Comparison of ENCODE assay signal across 8 cellular contexts in genomic region chrX:110167952-110168451, GRCh38.
A peak's percentile ranks its signal among the peaks of the same experiment; 100 is the strongest.
DNase-seq lines count a peak whose midpoint lies in the region; FAIRE-seq and TF ChIP-seq lines count a peak whose summit lies in the region.

No MANE protein-coding gene starts in this region.

- POLR2A ChIA-PET in CD8-positive, alpha-beta memory T cell (lab: Charles Lee) = no interaction called here

- peak; percentile 26 to 65 (median 35) for DNase-seq in CD8-positive, alpha-beta memory T cell
- peak; percentile 81 for DNase-seq in Karpas-422
- DNase-seq in activated CD8-positive, alpha-beta memory T cell treated with anti-CD3 and anti-CD28 coated beads, Interleukin-2, amount 50 U/mL, for 48 hours = peak; percentile 73
- no peak for DNase-seq in esophagus squamous epithelium (lab: John Stamatoyannopoulos, UW)
- DNase-seq in small intestine = peak; percentile 3
- no peak for DNase-seq in DMS79 (lab: John Stamatoyannopoulos, UW)
- no peak for DNase-seq in G401 (ENCODE audit: low spot score)
- no peak for DNase-seq in RKO (ENCODE audit: low spot score)

- H3K4me1 Mint-ChIP-seq in CD8-positive, alpha-beta memory T cell = peaks cover 0 to 6% (median 3%) of the 10 kb centered on the region in 3 donors

- no peaks in the 10 kb centered on the region for H3K9me3 Mint-ChIP-seq in CD8-positive, alpha-beta memory T cell

- H3K9me2 ChIP-seq in Karpas-422 (replicated peaks; ENCODE audit: insufficient read depth, low read length) = no peaks in the 10 kb centered on the region

- peak in 5 of 6 experiments; percentile 18 to 43 (median 32) for TF ChIP-seq CTCF in esophagus squamous epithelium (IDR thresholded peaks at IDR 0.05)

- no peaks in the 10 kb centered on the region for H3K9me3 ChIP-seq in CD8-positive, alpha-beta memory T cell (ENCODE audit: low read length)
- H3K9me3 ChIP-seq in Karpas-422 (ENCODE audit: low read length) (no peaks in the 10 kb centered on the region), esophagus squamous epithelium (no peaks in the 10 kb centered on the region), small intestine (ENCODE audit: control insufficient read depth, low read depth) (no peaks in the 10 kb centered on the region)

- 54 to 61% methylated on average over 3 to 6 of the region's 9 CpGs for WGBS in esophagus squamous epithelium, 2 donors
- WGBS in small intestine, 3 donors = 40 to 49% (median 41%) methylated on average over 6 to 9 of the region's 9 CpGs

- H3K27ac Mint-ChIP-seq in CD8-positive, alpha-beta memory T cell = no peak overlapping the region

- no peak overlapping the region for H3K4me3 Mint-ChIP-seq in CD8-positive, alpha-beta memory T cell

- no peaks in the 10 kb centered on the region for H3K27me3 ChIP-seq in CD8-positive, alpha-beta memory T cell (ENCODE audit: insufficient read depth, low read length, poor library complexity, severe bottlenecking)
- H3K27me3 ChIP-seq in Karpas-422 (ENCODE audit: low read length) (no peaks in the 10 kb centered on the region), esophagus squamous epithelium (no peaks in the 10 kb centered on the region), small intestine (ENCODE audit: control insufficient read depth in 2 of 2, insufficient read depth in 2 of 2, low read length in 2 of 2) (no peaks in the 10 kb centered on the region)

- H3K4me2 ChIP-seq in Karpas-422 (ENCODE audit: low read depth, low read length, poor library complexity, severe bottlenecking) = no peak overlapping the region

- no peak overlapping the region for H3K4me3 ChIP-seq in CD8-positive, alpha-beta memory T cell (ENCODE audit: low read length)
- H3K4me3 ChIP-seq in Karpas-422 (ENCODE audit: low read length) (no peak overlapping the region), esophagus squamous epithelium (no peak overlapping the region), small intestine (ENCODE audit: low read depth in 1 of 2, low read length in 2 of 2) (no peak overlapping the region)

- TF ChIP-seq POLR2A in esophagus squamous epithelium (IDR thresholded peaks at IDR 0.05) = no peak

- no peak overlapping the region for H3K27ac ChIP-seq in CD8-positive, alpha-beta memory T cell (ENCODE audit: low read depth, low read length)
- H3K27ac ChIP-seq in Karpas-422 (ENCODE audit: low read length) (no peak overlapping the region), esophagus squamous epithelium (no peak overlapping the region), small intestine (ENCODE audit: low read depth in 1 of 2, low read length in 1 of 2) (no peak overlapping the region)

- H3K36me3 Mint-ChIP-seq in CD8-positive, alpha-beta memory T cell = peaks cover 0 to 23% (median 1%) of the 10 kb centered on the region in 3 donors

- no peaks in the 10 kb centered on the region for H3K4me1 ChIP-seq in CD8-positive, alpha-beta memory T cell (ENCODE audit: insufficient read depth, low read length)
- H3K4me1 ChIP-seq in Karpas-422 (ENCODE audit: low read length) = no peaks in the 10 kb centered on the region
- peaks cover 0 to 10% (median 0%) of the 10 kb centered on the region in 3 donors for H3K4me1 ChIP-seq in esophagus squamous epithelium
- no peaks in the 10 kb centered on the region for H3K4me1 ChIP-seq in small intestine (ENCODE audit: control insufficient read depth in 2 of 2, insufficient read depth in 1 of 2, low read depth in 1 of 2, low read length in 1 of 2)

- H3K79me2 ChIP-seq in Karpas-422 (ENCODE audit: low read length) = no peaks in the 10 kb centered on the region

- H4K20me1 ChIP-seq in Karpas-422 (ENCODE audit: insufficient read depth, low read depth, low read length) = no peaks in the 10 kb centered on the region

- no peak for FAIRE-seq in small intestine (lab: Jason Lieb, UNC)

- CTCF ChIA-PET in CD8-positive, alpha-beta memory T cell (lab: Charles Lee) = interaction anchor here (0.9 to 1.6 kb wide), 8 partner anchors 8 to 259 kb away, joined by 3 to 10 read pairs (median 4); partner anchors contain the start of gene AMMECR1

- H3K27me3 Mint-ChIP-seq in CD8-positive, alpha-beta memory T cell = no peaks in the 10 kb centered on the region

- H3K9ac ChIP-seq in Karpas-422 (ENCODE audit: low read length) = no peak overlapping the region

- intact Hi-C loops in esophagus squamous epithelium (cut with DNase I) = no loop called here

- in situ Hi-C loops in G401 (cut with HindIII; ENCODE audit: low sequenced_read_pairs) = no loop called here

- no peaks in the 10 kb centered on the region for H3K36me3 ChIP-seq in CD8-positive, alpha-beta memory T cell (ENCODE audit: insufficient read depth, low read length)
- H3K36me3 ChIP-seq in Karpas-422 (ENCODE audit: insufficient read depth, low read length) (no peaks in the 10 kb centered on the region), esophagus squamous epithelium (no peaks in the 10 kb centered on the region), small intestine (ENCODE audit: control insufficient read depth in 2 of 2, insufficient read depth in 2 of 2, low read length in 2 of 2) (no peaks in the 10 kb centered on the region)

- no peak overlapping the region for H2AFZ ChIP-seq in Karpas-422 (ENCODE audit: low read length)

Comparison
In these comparisons a context has a peak if more than half of its experiments do, and no peak if none do; other contexts are left out.
1. DNase-seq: peak in CD8-positive, alpha-beta memory T cell (5 of 5), Karpas-422 (single experiment), activated CD8-positive, alpha-beta memory T cell treated with anti-CD3 and anti-CD28 coated beads, Interleukin-2, amount 50 U/mL, for 48 hours (single experiment) and small intestine (single experiment); none in esophagus squamous epithelium (single experiment), DMS79 (single experiment), G401 (single experiment) and RKO (single experiment).